Comparison of ENCODE assay signal across 14 cellular contexts in the genomic region with DNA sequence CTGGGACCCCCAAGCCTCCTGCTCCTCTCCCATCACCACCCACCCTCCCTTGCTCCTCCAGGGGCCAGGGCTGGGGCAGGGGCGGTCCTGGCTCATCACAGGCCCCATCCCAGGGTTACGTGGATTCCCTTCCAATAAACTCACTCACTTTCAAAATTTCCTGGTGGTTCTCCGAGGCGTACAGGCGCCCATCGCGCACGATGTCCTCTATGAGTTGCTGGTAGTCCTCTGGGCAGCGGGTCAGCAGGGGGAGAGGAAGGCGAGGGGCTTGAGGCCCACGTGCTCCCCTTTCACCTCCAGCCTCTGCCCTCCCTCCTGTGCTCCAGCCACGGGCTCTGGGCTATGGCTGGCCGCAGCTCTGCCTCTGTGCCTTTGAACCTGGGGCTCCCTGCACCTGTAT. TPM values are rescaled to one million over a fixed set of nuclear protein-coding genes. Genes with fewer than 3 reads are reported as not detected.
A peak's percentile ranks its signal among the peaks of the same experiment; 100 is the strongest.
DNase-seq lines count a peak whose midpoint lies in the region; ATAC-seq and TF ChIP-seq lines count a peak whose summit lies in the region.
"Had no signal": no experiment of that assay in that cellular context is flagged by ENCODE, and none has a peak within 500 bp of the region (broad histone marks: within the 10 kb centered on the region; RNA-seq: fewer than 3 reads in every experiment).

No MANE protein-coding gene starts in this region.

- no peaks in the 10 kb centered on the region for H3K36me3 ChIP-seq in BLaER1 treated with 17β-estradiol and CSF1 and Interleukin-3, amounts not matched to agents 10 nM and 100 nM
- H3K36me3 ChIP-seq in neuronal stem cell (replicated peaks in 1 of 2; ENCODE audit: control insufficient read depth in 2 of 2, insufficient read depth in 2 of 2, low read length in 2 of 2): peaks cover 0 to 61% of the 10 kb centered on the region in 2 donors

- no peak overlapping the region for H4K91ac ChIP-seq in neuronal stem cell (ENCODE audit: low read depth, low read length, poor library complexity)

- ATAC-seq in GM18858 (IDR thresholded peaks at IDR 0.05; ENCODE audit: unreplicated experiment): no peak
- ATAC-seq: GM23338 had no signal

- no peak overlapping the region for H2AK5ac ChIP-seq in neuronal stem cell (ENCODE audit: low read depth, low read length)

- no peak overlapping the region for H3K4me3 Mint-ChIP-seq in chondrocyte (ENCODE audit: unreplicated experiment)
- H3K4me3 Mint-ChIP-seq: B cell; CD4-positive, alpha-beta T cell; GM23338; HFFc6 had no signal

- H3K36me3 Mint-ChIP-seq in chondrocyte (ENCODE audit: low read depth): no peaks in the 10 kb centered on the region

- no peaks in the 10 kb centered on the region for H3K9me3 ChIP-seq in BLaER1 treated with 17β-estradiol and CSF1 and Interleukin-3, amounts not matched to agents 10 nM and 100 nM (replicated peaks in 1 of 11)
- H3K9me3 ChIP-seq in neuronal stem cell (replicated peaks in 1 of 2; ENCODE audit: control insufficient read depth in 2 of 2, insufficient read depth in 1 of 2, low read depth in 1 of 2, low read length in 2 of 2): no peaks in the 10 kb centered on the region
- H3K9me3 ChIP-seq: Caco-2 had no signal

- peak overlapping the region; percentile 13 for H2AFZ ChIP-seq in neuronal stem cell (ENCODE audit: low read length)
- H2AFZ ChIP-seq: GM23338 had no signal

- H4K8ac ChIP-seq in neuronal stem cell (ENCODE audit: low read depth, low read length): no peak overlapping the region

- peaks cover 9 to 25% (median 17%) of the 10 kb centered on the region in 10 experiments; a peak in 19 of 20 replicates for H3K4me1 ChIP-seq in BLaER1 treated with 17β-estradiol and CSF1 and Interleukin-3, amounts not matched to agents 10 nM and 100 nM
- peaks cover 0 to 7% of the 10 kb centered on the region in 2 donors for H3K4me1 ChIP-seq in neuronal stem cell (ENCODE audit: control insufficient read depth in 2 of 2, insufficient read depth in 1 of 2, low read depth in 1 of 2, low read length in 2 of 2)
- H3K4me1 ChIP-seq: Caco-2 had no signal

- no peaks in the 10 kb centered on the region for H3K27me3 Mint-ChIP-seq in chondrocyte (ENCODE audit: low read depth)
- H3K27me3 Mint-ChIP-seq: CD4-positive, alpha-beta T cell had no signal

- 0 out of 22 replicates have a peak overlapping the region, but pooled peaks of 2 of the 11 experiments have one; percentile 24 to 50 for H3K9ac ChIP-seq in BLaER1 treated with 17β-estradiol and CSF1 and Interleukin-3, amounts not matched to agents 10 nM and 100 nM
- H3K9ac ChIP-seq in neuronal stem cell (ENCODE audit: low read depth, low read length, poor library complexity): peak overlapping the region; percentile 3

- no peak overlapping the region for H2BK12ac ChIP-seq in neuronal stem cell (ENCODE audit: low read length)

- H3K14ac ChIP-seq in neuronal stem cell (ENCODE audit: low read length): peak overlapping the region; percentile 63

- no peak overlapping the region for H3K4me3 ChIP-seq in BLaER1 treated with 17β-estradiol and CSF1 and Interleukin-3, amounts not matched to agents 10 nM and 100 nM
- no peak overlapping the region for H3K4me3 ChIP-seq in neuronal stem cell (ENCODE audit: low read length in 2 of 2)
- H3K4me3 ChIP-seq: GM23338 had no signal

- H3K4ac ChIP-seq in neuronal stem cell (ENCODE audit: low read length): no peak overlapping the region

- H3K4me1 Mint-ChIP-seq in chondrocyte (ENCODE audit: low read depth): no peaks in the 10 kb centered on the region

- H3K23ac ChIP-seq in neuronal stem cell (ENCODE audit: low read depth, low read length, poor library complexity): no peak overlapping the region

- H2BK15ac ChIP-seq in neuronal stem cell (ENCODE audit: low read length): no peak overlapping the region

- H3K27ac Mint-ChIP-seq in chondrocyte (ENCODE audit: unreplicated experiment): no peak overlapping the region
- H3K27ac Mint-ChIP-seq: B cell; CD4-positive, alpha-beta T cell; GM23338; HFFc6 had no signal

- H3K9me3 Mint-ChIP-seq in chondrocyte (ENCODE audit: low read depth): no peaks in the 10 kb centered on the region
- H3K9me3 Mint-ChIP-seq: CD4-positive, alpha-beta T cell; GM23338; HFFc6 had no signal

- peak overlapping the region; percentile 49 for H2BK5ac ChIP-seq in neuronal stem cell (ENCODE audit: low read length)

- WGBS in neuronal stem cell (ENCODE audit: extremely low coverage in 2 of 2, insufficient read length in 2 of 2, insufficient replicate concordance in 1 of 2), 2 donors: no CpG with 5 or more reads among the region's 13 CpGs

- H3K4me2 ChIP-seq in BLaER1 treated with 17β-estradiol and CSF1 and Interleukin-3, amounts not matched to agents 10 nM and 100 nM: peak overlapping the region in 7 of 11 experiments; percentile 60 to 86 (median 72); a peak in 8 of 22 replicates
- no peak overlapping the region for H3K4me2 ChIP-seq in neuronal stem cell (ENCODE audit: insufficient read depth, low read length, poor library complexity, severe bottlenecking)
- H3K4me2 ChIP-seq: GM23338 had no signal

- no peaks in the 10 kb centered on the region for H3K27me3 ChIP-seq in BLaER1 treated with 17β-estradiol and CSF1 and Interleukin-3, amounts not matched to agents 10 nM and 100 nM
- peaks cover 0 to 15% (median 0%) of the 10 kb centered on the region in 3 experiments for H3K27me3 ChIP-seq in neuronal stem cell (ENCODE audit: control insufficient read depth in 3 of 3, insufficient read depth in 3 of 3, low read depth in 1 of 3, low read length in 3 of 3)

- H3K27ac ChIP-seq in BLaER1 treated with 17β-estradiol and CSF1 and Interleukin-3, amounts not matched to agents 10 nM and 100 nM: peak overlapping the region in 1 of 11 experiments; percentile 58; a peak in 1 of 22 replicates
- H3K27ac ChIP-seq in neuronal stem cell (replicated peaks; ENCODE audit: low read length): no peak overlapping the region
- H3K27ac ChIP-seq: C4-2B had no signal

- TF ChIP-seq CTCF in chondrocyte (IDR thresholded peaks at IDR 0.05): no peak

- no peak overlapping the region for H3K18ac ChIP-seq in neuronal stem cell (ENCODE audit: low read length)

- 0 out of 22 replicates have a peak, but pooled peaks cover 0 to 9% (median 0%) of the 10 kb centered on the region in 11 experiments for H4K20me1 ChIP-seq in BLaER1 treated with 17β-estradiol and CSF1 and Interleukin-3, amounts not matched to agents 10 nM and 100 nM

- H3K79me1 ChIP-seq in neuronal stem cell (ENCODE audit: low read depth, low read length): peaks cover 7% of the 10 kb centered on the region

- peak; percentile 82 for DNase-seq in chondrocyte (ENCODE audit: low spot score)
- no peak for DNase-seq in neuronal stem cell (ENCODE audit: low spot score)
- no peak for DNase-seq in DMS79 (lab: John Stamatoyannopoulos, UW)
- DNase-seq in activated T-cell treated with anti-CD3 and anti-CD28 coated beads, Interleukin-2, amount 50 U/mL, for 1 hour: no peak
- DNase-seq: Caco-2; CD4-positive, alpha-beta T cell; GDM1; HCEC 1CT; HFFc6 had no signal

- no peak overlapping the region for H2BK120ac ChIP-seq in neuronal stem cell (ENCODE audit: low read depth, low read length)

RNA-seq across cellular contexts. Expression of a gene that starts 20.5 kb away (rescaled TPM):
- 33.5 to 36.4 TPM (median 35.6 TPM) in 3 replicates for total RNA-seq in chondrocyte
- 35.3 TPM for polyA plus RNA-seq in neuronal stem cell (2013, experiment 1 of 2)
- polyA plus RNA-seq in neuronal stem cell (2013, experiment 2 of 2): 37.1 TPM

RNA-seq across cellular contexts. Expression of a gene that starts 56.0 kb away (rescaled TPM):
- 80.5 to 292 TPM (median 288 TPM) in 3 replicates for total RNA-seq in chondrocyte
- polyA plus RNA-seq in neuronal stem cell (2013, experiment 1 of 2): 13.7 TPM
- 13.8 TPM for polyA plus RNA-seq in neuronal stem cell (2013, experiment 2 of 2)
